ENCODE assay signal across 17 cellular contexts in genomic region chr9:124272118-124272517, GRCh38. TPM values are rescaled to one million over a fixed set of nuclear protein-coding genes. Genes with fewer than 3 reads are reported as not detected.
A peak's percentile ranks its signal among the peaks of the same experiment; 100 is the strongest.
DNase-seq lines count a peak whose midpoint lies in the region; ATAC-seq, FAIRE-seq and TF ChIP-seq lines count a peak whose summit lies in the region.
"Had no signal": no experiment of that assay in that cellular context is flagged by ENCODE, and none has a peak within 500 bp of the region (broad histone marks: within the 10 kb centered on the region; RNA-seq: fewer than 3 reads in every experiment).

No MANE protein-coding gene starts in this region.

- peaks cover 8% of the 10 kb centered on the region for H3K79me2 ChIP-seq in GM23338 (replicated peaks; ENCODE audit: insufficient read depth)
- peaks cover 100% of the 10 kb centered on the region for H3K79me2 ChIP-seq in astrocyte (ENCODE audit: insufficient read depth, low read length)

- no peak overlapping the region for H3K4ac ChIP-seq in mesenchymal stem cell (ENCODE audit: low read depth in 1 of 2, low read length in 2 of 2)

- H3K4me3 Mint-ChIP-seq in GM23338, result no peak overlapping the region
- H3K4me3 Mint-ChIP-seq in astrocyte (ENCODE audit: unreplicated experiment), result no peak overlapping the region

- H3K36me3 ChIP-seq in GM23338 (ENCODE audit: insufficient read depth) (no peaks in the 10 kb centered on the region), astrocyte (ENCODE audit: insufficient read depth, low read length) (peaks cover 4% of the 10 kb centered on the region), mesenchymal stem cell (ENCODE audit: control insufficient read depth in 1 of 2, insufficient read depth in 2 of 2, low read depth in 1 of 2, low read length in 2 of 2) (peaks cover 63 to 66% of the 10 kb centered on the region in 2 experiments), stomach (no peaks in the 10 kb centered on the region)
- H3K36me3 ChIP-seq: adrenal gland, WERI-Rb-1 had no signal

- ATAC-seq in GM23338 (no peak; the same call in 2 of the 3 replicates), left cardiac atrium (no peak)
- ATAC-seq in activated CD4-positive, CD25-positive, alpha-beta regulatory T cell treated with anti-CD3 and anti-CD28 coated beads, Interleukin-2, amount 50 U/mL, for 24 hours, result no peak

- H3K4me1 ChIP-seq in GM23338 (ENCODE audit: insufficient read depth) (no peaks in the 10 kb centered on the region), astrocyte (ENCODE audit: insufficient read depth, low read length) (peaks cover 45% of the 10 kb centered on the region), mesenchymal stem cell (ENCODE audit: control insufficient read depth, insufficient read depth, low read depth, low read length) (peaks cover 72% of the 10 kb centered on the region), stomach (peaks cover 34 to 99% (median 72%) of the 10 kb centered on the region in 4 donors)

- H3K36me3 Mint-ChIP-seq in GM23338 (ENCODE audit: low read depth) (no peaks in the 10 kb centered on the region), astrocyte (ENCODE audit: low read depth, unreplicated experiment) (peaks cover 17% of the 10 kb centered on the region)

- no peak for TF ChIP-seq EP300 in stomach (IDR thresholded peaks at IDR 0.05)

- H2BK15ac ChIP-seq in mesenchymal stem cell (ENCODE audit: low read depth, poor library complexity, severe bottlenecking), result no peak overlapping the region

- FAIRE-seq in astrocyte (lab: Jason Lieb, UNC), result no peak
- FAIRE-seq: islet of Langerhans had no signal

- no peak overlapping the region for H2BK12ac ChIP-seq in mesenchymal stem cell (ENCODE audit: low read length in 2 of 2)

- no peaks in the 10 kb centered on the region for H3K9me3 Mint-ChIP-seq in GM23338
- no peaks in the 10 kb centered on the region for H3K9me3 Mint-ChIP-seq in astrocyte (ENCODE audit: unreplicated experiment)
- H3K9me3 Mint-ChIP-seq: activated T-helper 2 cell treated with anti-CD3 and anti-CD28 coated beads, Interferon-gamma antibody, Interleukin-2, Interleukin-4, amounts not matched to agents 10 μg/mL and 5 μg/mL and 100 μg/mL, durations not matched to agents 14 hours and 24 hours and 36 hours had no signal

- H2AK5ac ChIP-seq in mesenchymal stem cell (ENCODE audit: low read length, severe bottlenecking), result no peak overlapping the region

- no peak overlapping the region for H2BK5ac ChIP-seq in mesenchymal stem cell (ENCODE audit: low read depth, low read length, poor library complexity, severe bottlenecking)

- H3K27ac Mint-ChIP-seq in GM23338, result peak overlapping the region; percentile 72; the same call in 1 of the 2 replicates
- no peak overlapping the region for H3K27ac Mint-ChIP-seq in astrocyte (ENCODE audit: unreplicated experiment)
- H3K27ac Mint-ChIP-seq: activated T-helper 2 cell treated with anti-CD3 and anti-CD28 coated beads, Interferon-gamma antibody, Interleukin-2, Interleukin-4, amounts not matched to agents 10 μg/mL and 5 μg/mL and 100 μg/mL, durations not matched to agents 14 hours and 24 hours and 36 hours had no signal

- H2BK120ac ChIP-seq in mesenchymal stem cell (ENCODE audit: low read depth, low read length), result no peak overlapping the region

- DNase-seq in GM23338 (ENCODE audit: low spot score), result no peak
- DNase-seq in astrocyte (ENCODE audit: low read depth), result no peak
- no peak for DNase-seq in mesenchymal stem cell
- no peak for DNase-seq in stomach
- no peak for DNase-seq in T-helper 2 cell
- DNase-seq in OCI-M2 (lab: John Stamatoyannopoulos, UW; ENCODE audit: unreplicated experiment), result no peak
- no peak for DNase-seq in left cardiac atrium
- DNase-seq: activated CD8-positive, alpha-beta memory T cell treated with anti-CD3 and anti-CD28 coated beads for 24 hours; adrenal gland; cerebellar nuclear complex; NCI-H2171; stimulated activated CD4-positive, alpha-beta T cell treated with anti-CD3 and anti-CD28 coated beads, Interleukin-12 subunit alpha, Interleukin-12 subunit beta, amount 100 ng/mL, for 4 hours; stimulated activated naive CD4-positive, alpha-beta T cell; WERI-Rb-1 had no signal

- TF ChIP-seq CTCF in GM23338 (conservative IDR thresholded peaks at IDR 0.05; ENCODE audit: low read depth in 2 of 2), result no peak
- TF ChIP-seq CTCF in astrocyte (IDR thresholded peaks at IDR 0.05; ENCODE audit: insufficient read depth, low read depth, low read length), result no peak
- TF ChIP-seq CTCF in stomach (IDR thresholded peaks at IDR 0.05), result no peak

- no peak overlapping the region for H3K18ac ChIP-seq in mesenchymal stem cell (ENCODE audit: low read depth in 1 of 2, low read length in 2 of 2)

- no peaks in the 10 kb centered on the region for H3K9me2 ChIP-seq in GM23338 (ENCODE audit: insufficient read depth)

- 94% methylated on average over 7 of the region's 7 CpGs for WGBS in mesenchymal stem cell
- WGBS in stomach, 5 donors, result 68 to 88% (median 84%) methylated on average over 7 of the region's 7 CpGs

- no peak overlapping the region for H4K91ac ChIP-seq in mesenchymal stem cell (ENCODE audit: low read length)

- H3K23ac ChIP-seq in mesenchymal stem cell (ENCODE audit: low read length in 2 of 2), result no peak overlapping the region

- H3K4me2 ChIP-seq in GM23338, result no peak overlapping the region
- H3K4me2 ChIP-seq in astrocyte (ENCODE audit: low read length), result no peak overlapping the region
- H3K4me2 ChIP-seq in mesenchymal stem cell (ENCODE audit: low read length, poor library complexity, severe bottlenecking), result no peak overlapping the region

- no peak overlapping the region for H3K14ac ChIP-seq in mesenchymal stem cell (ENCODE audit: low read length in 2 of 2)

- H3K9me3 ChIP-seq in astrocyte (ENCODE audit: insufficient read depth, low read depth, low read length) (no peaks in the 10 kb centered on the region), mesenchymal stem cell (ENCODE audit: control insufficient read depth, low read length) (no peaks in the 10 kb centered on the region), stomach (no peaks in the 10 kb centered on the region)
- H3K9me3 ChIP-seq: adrenal gland had no signal

- no peak for TF ChIP-seq POLR2A in stomach (IDR thresholded peaks at IDR 0.05)

- H3K27ac ChIP-seq in GM23338 (ENCODE audit: low read depth), result no peak overlapping the region
- H3K27ac ChIP-seq in astrocyte (ENCODE audit: low read depth, low read length), result no peak overlapping the region
- H3K27ac ChIP-seq in mesenchymal stem cell (ENCODE audit: low read length, poor library complexity, severe bottlenecking), result no peak overlapping the region
- H3K27ac ChIP-seq in stomach, result peak overlapping the region in 4 of 5 donors; percentile 61 to 80 (median 76)
- H3K27ac ChIP-seq: WERI-Rb-1 had no signal

- no peaks in the 10 kb centered on the region for H3F3A ChIP-seq in GM23338 (replicated peaks; ENCODE audit: low read depth)

- no peaks in the 10 kb centered on the region for H3K27me3 ChIP-seq in GM23338 (ENCODE audit: insufficient read depth)
- no peaks in the 10 kb centered on the region for H3K27me3 ChIP-seq in astrocyte (ENCODE audit: insufficient read depth, low read length)
- H3K27me3 ChIP-seq in mesenchymal stem cell (ENCODE audit: control insufficient read depth in 1 of 2, insufficient read depth in 1 of 2, low read length in 2 of 2), result no peaks in the 10 kb centered on the region
- H3K27me3 ChIP-seq in stomach, result no peaks in the 10 kb centered on the region
- H3K27me3 ChIP-seq: adrenal gland had no signal

- H4K20me1 ChIP-seq in GM23338 (replicated peaks; ENCODE audit: insufficient read depth), result peaks cover 5% of the 10 kb centered on the region; the same call in 1 of the 2 replicates
- H4K20me1 ChIP-seq in astrocyte (ENCODE audit: insufficient read depth, low read length), result peaks cover 96% of the 10 kb centered on the region

- H3K4me3 ChIP-seq in GM23338 (no peak overlapping the region), astrocyte (ENCODE audit: insufficient read depth, low read depth, low read length) (no peak overlapping the region), mesenchymal stem cell (ENCODE audit: insufficient read depth in 1 of 2, low read depth in 1 of 2, low read length in 2 of 2) (no peak overlapping the region), stomach (no peak overlapping the region)
- H3K4me3 ChIP-seq: adrenal gland had no signal

- H3K79me1 ChIP-seq in mesenchymal stem cell (replicated peaks; ENCODE audit: low read length, poor library complexity, severe bottlenecking), result no peaks in the 10 kb centered on the region

- H3K4me1 Mint-ChIP-seq in GM23338, result peaks cover 20% of the 10 kb centered on the region
- peaks cover 29% of the 10 kb centered on the region for H3K4me1 Mint-ChIP-seq in astrocyte (ENCODE audit: low read depth, unreplicated experiment)

- no peak overlapping the region for H4K8ac ChIP-seq in mesenchymal stem cell (ENCODE audit: low read length)

- no peak overlapping the region for H2AFZ ChIP-seq in GM23338
- no peak overlapping the region for H2AFZ ChIP-seq in astrocyte (ENCODE audit: low read depth, low read length)
- H2AFZ ChIP-seq in mesenchymal stem cell (ENCODE audit: low read depth, low read length), result no peak overlapping the region

- H3K27me3 Mint-ChIP-seq in GM23338 (ENCODE audit: insufficient read depth, low read depth, poor library complexity) (peaks cover 6% of the 10 kb centered on the region), astrocyte (ENCODE audit: low read depth, unreplicated experiment) (no peaks in the 10 kb centered on the region)

- intact Hi-C loops in stomach (cut with DNase I; ENCODE audit: low total_unique reads) (no loop called here), left cardiac atrium (cut with DNase I) (no loop called here)

- H3K9ac ChIP-seq in astrocyte (ENCODE audit: low read length), result peak overlapping the region; percentile 6
- peak overlapping the region; percentile 9 for H3K9ac ChIP-seq in mesenchymal stem cell (ENCODE audit: low read length)

TF ChIP-seq in GM23338, 12 proteins besides CTCF, POLR2A, EP300 and RAD21 (continues in another document):
- TF ChIP-seq NANOG (IDR thresholded peaks at IDR 0.05; ENCODE audit: borderline replicate concordance), result no peak
- TF ChIP-seq ZNF331 (CRISPR knock-in tag; IDR thresholded peaks at IDR 0.05; ENCODE audit: low read depth), result no peak
- TF ChIP-seq EZH2 (IDR thresholded peaks at IDR 0.05; ENCODE audit: low read depth, unreplicated experiment), result no peak
- no peak for TF ChIP-seq JUNB (IDR thresholded peaks at IDR 0.05; ENCODE audit: unreplicated experiment)
- no peak for TF ChIP-seq POLR2AphosphoS5 (IDR thresholded peaks at IDR 0.05; ENCODE audit: low read depth)
- no peak for TF ChIP-seq ZNF114 (CRISPR knock-in tag; IDR thresholded peaks at IDR 0.05)

RNA-seq across cellular contexts. Expression of gene NEK6, which starts 14.4 kb away (rescaled TPM):
- 10.4 and 11.2 TPM in 2 replicates for total RNA-seq in GM23338 (2014; rRNA removed; shearing (Covaris generic))
- polyA plus RNA-seq in GM23338 (2016; fragmentation: Nextera tagmentation; extraction: Ambion mirVana) (6.5 and 8.1 TPM in 2 replicates), stomach (10 to 100 TPM in 2 of 3 donors, 1 to 10 TPM in 1; 6.0 to 18.9 (median 18.3) TPM)
- total RNA-seq in astrocyte (55.7 and 76.8 TPM in 2 replicates), stomach (10 to 100 TPM; 24.5 to 76.8 (median 35.6) TPM), left cardiac atrium (10 to 100 TPM; 28.7 to 32.6 TPM)
- polyA plus RNA-seq in mesenchymal stem cell (2013, experiment 1 of 2), result 99.8 TPM
- 97.5 TPM for polyA plus RNA-seq in mesenchymal stem cell (2013, experiment 2 of 2)

Comparison
In these comparisons a context has a peak if more than half of its experiments do, and no peak if none do; other contexts are left out.
1. H3K27ac ChIP-seq: peak in stomach (4 of 5); none in GM23338 (single experiment), astrocyte (single experiment) and mesenchymal stem cell (single experiment).